Comparison of ENCODE assay signal across 17 cellular contexts in genomic region chr6:134774244-134774643, GRCh38.
A peak's percentile ranks its signal among the peaks of the same experiment; 100 is the strongest.
DNase-seq lines count a peak whose midpoint lies in the region; ATAC-seq and TF ChIP-seq lines count a peak whose summit lies in the region.
"Had no signal": no experiment of that assay in that cellular context is flagged by ENCODE, and none has a peak within 500 bp of the region (broad histone marks: within the 10 kb centered on the region; RNA-seq: fewer than 3 reads in every experiment).

No MANE protein-coding gene starts in this region.

- peaks cover 5% of the 10 kb centered on the region for H3K27me3 Mint-ChIP-seq in activated CD4-positive, alpha-beta memory T cell treated with anti-CD3 and anti-CD28 coated beads, Interleukin-2, amount 10 ng/mL, durations not matched to agents 7 days and 5 days

- H3K27me3 ChIP-seq in transverse colon: no peaks in the 10 kb centered on the region

- no peaks in the 10 kb centered on the region for H3K4me1 ChIP-seq in transverse colon

- in situ Hi-C loops in transverse colon (cut with MboI; ENCODE audit: low pct_ligation_motif_present in 1 of 4, low pct_unique_long_range_greater_than_20kb in 1 of 4, low sequenced_read_pairs in 3 of 4): no loop called here

- no peak for ATAC-seq in GM19351 (IDR thresholded peaks at IDR 0.05; ENCODE audit: unreplicated experiment)

- H3K36me3 ChIP-seq in transverse colon: no peaks in the 10 kb centered on the region
- H3K36me3 ChIP-seq: WERI-Rb-1 had no signal

- no peak for TF ChIP-seq CTCF in AG04449 (IDR thresholded peaks at IDR 0.05; ENCODE audit: insufficient read depth, low read length, missing control alignments)
- no peak for TF ChIP-seq CTCF in transverse colon (IDR thresholded peaks at IDR 0.05)

- DNase-seq in AG04449 (ENCODE audit: low read depth, low spot score) (peak; percentile 62), HCEC 1CT (peak; percentile 70), amniotic stem cell (lab: John Stamatoyannopoulos, UW) (peak; percentile 26), fibroblast of the conjunctiva (ENCODE audit: low read depth) (peak; percentile 13), transverse colon (no peak), HuH-7 (ENCODE audit: low spot score) (no peak)
- DNase-seq in activated CD4-positive, alpha-beta memory T cell treated with anti-CD3 and anti-CD28 coated beads, Interleukin-2, amount 10 ng/mL, durations not matched to agents 7 days and 5 days: no peak
- DNase-seq: central memory CD4-positive, alpha-beta T cell; DND-41; Karpas-422; midbrain; NCI-H2029 treated with DMSO at 0.1 percent for 48 hours; WERI-Rb-1 had no signal

- intact Hi-C loops in transverse colon (cut with DNase I; ENCODE audit: low total_unique reads): no loop called here

- no peak overlapping the region for H3K27ac Mint-ChIP-seq in activated CD4-positive, alpha-beta memory T cell treated with anti-CD3 and anti-CD28 coated beads, Interleukin-2, amount 10 ng/mL, durations not matched to agents 7 days and 5 days
- H3K27ac Mint-ChIP-seq: B cell, type B pancreatic cell had no signal

- TF ChIP-seq EP300 in transverse colon (IDR thresholded peaks at IDR 0.05; ENCODE audit: low read depth): no peak

- peaks cover 3% of the 10 kb centered on the region for H3K9me3 Mint-ChIP-seq in activated CD4-positive, alpha-beta memory T cell treated with anti-CD3 and anti-CD28 coated beads, Interleukin-2, amount 10 ng/mL, durations not matched to agents 7 days and 5 days

- no peaks in the 10 kb centered on the region for H3K36me3 Mint-ChIP-seq in activated CD4-positive, alpha-beta memory T cell treated with anti-CD3 and anti-CD28 coated beads, Interleukin-2, amount 10 ng/mL, durations not matched to agents 7 days and 5 days (ENCODE audit: low read depth)
- H3K36me3 Mint-ChIP-seq: type B pancreatic cell had no signal

- CTCF ChIA-PET in AG04449 (lab: Yijun Ruan, JAX): interaction anchor here (1.5 kb wide), 1 partner anchor 10 kb away, joined by 4 read pairs; no protein-coding TSS in a partner anchor
- CTCF ChIA-PET in activated CD4-positive, alpha-beta memory T cell treated with anti-CD3 and anti-CD28 coated beads, Interleukin-2, amount 10 ng/mL, durations not matched to agents 7 days and 5 days (lab: Charles Lee): no interaction called here

- H3K4me1 Mint-ChIP-seq in activated CD4-positive, alpha-beta memory T cell treated with anti-CD3 and anti-CD28 coated beads, Interleukin-2, amount 10 ng/mL, durations not matched to agents 7 days and 5 days: no peaks in the 10 kb centered on the region
- H3K4me1 Mint-ChIP-seq: B cell had no signal

- H3K9me3 ChIP-seq in transverse colon: peaks cover 0 to 4% of the 10 kb centered on the region in 2 donors

- TF ChIP-seq POLR2A in transverse colon (IDR thresholded peaks at IDR 0.05): no peak

- H3K4me3 ChIP-seq in AG04449 (ENCODE audit: low read depth, low read length): no peak overlapping the region
- H3K4me3 ChIP-seq in transverse colon: no peak overlapping the region

- H3K27ac ChIP-seq in transverse colon: no peak overlapping the region
- H3K27ac ChIP-seq: epithelial cell of prostate, WERI-Rb-1 had no signal

- POLR2A ChIA-PET in AG04449 (lab: Yijun Ruan, JAX): no interaction called here
- POLR2A ChIA-PET in activated CD4-positive, alpha-beta memory T cell treated with anti-CD3 and anti-CD28 coated beads, Interleukin-2, amount 10 ng/mL, durations not matched to agents 7 days and 5 days (lab: Charles Lee): no interaction called here

- H3K4me3 Mint-ChIP-seq in activated CD4-positive, alpha-beta memory T cell treated with anti-CD3 and anti-CD28 coated beads, Interleukin-2, amount 10 ng/mL, durations not matched to agents 7 days and 5 days: no peak overlapping the region
- H3K4me3 Mint-ChIP-seq: B cell, type B pancreatic cell had no signal

Comparison
In these comparisons a context has a peak if more than half of its experiments do, and no peak if none do; other contexts are left out.
1. DNase-seq: peak in AG04449 (single experiment), HCEC 1CT (single experiment), amniotic stem cell (single experiment) and fibroblast of the conjunctiva (single experiment); none in transverse colon (single experiment), activated CD4-positive, alpha-beta memory T cell treated with anti-CD3 and anti-CD28 coated beads, Interleukin-2, amount 10 ng/mL, durations not matched to agents 7 days and 5 days (single experiment) and HuH-7 (single experiment).